In genomic region chr19:1312732-1313694, GRCh38 we compare ENCODE assay signal across 14 cellular contexts. TPM values are rescaled to one million over a fixed set of nuclear protein-coding genes. Genes with fewer than 3 reads are reported as not detected.
DNase-seq lines count a peak whose midpoint lies in the region; ATAC-seq, FAIRE-seq and TF ChIP-seq lines count a peak whose summit lies in the region.
"Had no signal": no experiment of that assay in that cellular context is flagged by ENCODE, and none has a peak within 500 bp of the region (broad histone marks: within the 10 kb centered on the region; RNA-seq: fewer than 3 reads in every experiment).

No MANE protein-coding gene starts in this region.

- no peak overlapping the region for H3K9ac ChIP-seq in keratinocyte (ENCODE audit: control insufficient read depth, extremely low read depth, insufficient read depth, low read length)

- no peaks in the 10 kb centered on the region for H3K9me3 ChIP-seq in keratinocyte (ENCODE audit: control insufficient read depth, low read depth, low read length)
- H3K9me3 ChIP-seq in gastrocnemius medialis, result no peaks in the 10 kb centered on the region
- H3K9me3 ChIP-seq: body of pancreas, heart right ventricle, suprapubic skin had no signal

- intact Hi-C loops in gastrocnemius medialis (cut with DNase I; ENCODE audit: low total_unique reads), result no loop called here

- no peaks in the 10 kb centered on the region for H3K36me3 ChIP-seq in keratinocyte (ENCODE audit: control insufficient read depth in 2 of 2, extremely low read depth in 1 of 2, insufficient read depth in 2 of 2, low read length in 2 of 2)
- H3K36me3 ChIP-seq in gastrocnemius medialis, result no peaks in the 10 kb centered on the region
- H3K36me3 ChIP-seq: heart right ventricle, suprapubic skin had no signal

- TF ChIP-seq POLR2A in gastrocnemius medialis (IDR thresholded peaks at IDR 0.05), result no peak

- H3K4me1 ChIP-seq in keratinocyte (ENCODE audit: control insufficient read depth, extremely low read depth, insufficient read depth, low read length) (peaks cover 18% of the 10 kb centered on the region), gastrocnemius medialis (no peaks in the 10 kb centered on the region)

- DNase-seq in AG08396 (ENCODE audit: low spot score) (peak; percentile 89), HPDE6-E6E7 (ENCODE audit: extremely low spot score) (peak; percentile 84), amniotic epithelial cell (ENCODE audit: low read depth) (peak; percentile 53), keratinocyte (ENCODE audit: low read depth, low spot score) (no peak), gastrocnemius medialis (no peak), NCI-H146 (lab: John Stamatoyannopoulos, UW) (no peak), NOMO-1 treated with DMSO at 0.1 percent for 48 hours (lab: John Stamatoyannopoulos, UW; ENCODE audit: unreplicated experiment) (no peak), GM19239 (ENCODE audit: insufficient read length, low spot score) (no peak)
- DNase-seq: activated CD8-positive, alpha-beta T cell treated with anti-CD3 and anti-CD28 coated beads for 36 hours; CD4-positive, alpha-beta memory T cell; heart right ventricle; NCI-H1930 had no signal

- peak overlapping the region; percentile 69 for H3K4me2 ChIP-seq in keratinocyte (ENCODE audit: control insufficient read depth, extremely low read depth, insufficient read depth, low read depth, low read length)

- no peaks in the 10 kb centered on the region for H3K9me1 ChIP-seq in keratinocyte (ENCODE audit: control insufficient read depth, extremely low read depth, insufficient read depth, low read length)

- no peaks in the 10 kb centered on the region for H4K20me1 ChIP-seq in keratinocyte (ENCODE audit: control insufficient read depth, extremely low read depth, insufficient read depth, low read length)

- FAIRE-seq in keratinocyte (lab: Jason Lieb, UNC) (peak; percentile 36), GM19239 (lab: Jason Lieb, UNC) (no peak)

- TF ChIP-seq CTCF in keratinocyte (optimal IDR thresholded peaks at IDR 0.05 in 1 of 3, IDR thresholded peaks at IDR 0.05 in 1 of 3, conservative IDR thresholded peaks at IDR 0.05 in 1 of 3; ENCODE audit: extremely low read depth in 1 of 3, insufficient read depth in 2 of 3, low read length in 3 of 3) (peak in 1 of 3 experiments; percentile 2), gastrocnemius medialis (IDR thresholded peaks at IDR 0.05 in 4 of 5, conservative IDR thresholded peaks at IDR 0.05 in 1 of 5) (no peak)

- ATAC-seq in gastrocnemius medialis, result no peak
- ATAC-seq: activated CD8-positive, alpha-beta T cell treated with anti-CD3 and anti-CD28 coated beads for 36 hours; body of pancreas; heart right ventricle had no signal

- H3K4me3 ChIP-seq in keratinocyte (ENCODE audit: control insufficient read depth in 2 of 3, extremely low read depth in 1 of 3, insufficient read depth in 2 of 3, low read depth in 1 of 3, low read length in 3 of 3) (no peak overlapping the region), gastrocnemius medialis (no peak overlapping the region)
- H3K4me3 ChIP-seq: body of pancreas, heart right ventricle, suprapubic skin had no signal

- H3K27me3 ChIP-seq in keratinocyte (ENCODE audit: control insufficient read depth, extremely low read depth, insufficient read depth, low read length) (peaks cover 21% of the 10 kb centered on the region), gastrocnemius medialis (peaks cover 32 to 42% (median 36%) of the 10 kb centered on the region in 3 donors)
- H3K27me3 ChIP-seq: body of pancreas had no signal

- H3K79me2 ChIP-seq in keratinocyte (ENCODE audit: control insufficient read depth, insufficient read depth, low read length), result no peaks in the 10 kb centered on the region

- H3K27ac ChIP-seq in keratinocyte (ENCODE audit: control insufficient read depth, insufficient read depth, low read length), result no peak overlapping the region
- H3K27ac ChIP-seq in gastrocnemius medialis, result no peak overlapping the region
- H3K27ac ChIP-seq: body of pancreas, heart right ventricle, suprapubic skin had no signal

- dilution Hi-C loops in keratinocyte (cut with MboI; ENCODE audit: extremely low pct_ligation_motif_present, low sequenced_read_pairs), result no loop called here

- no peak overlapping the region for H2AFZ ChIP-seq in keratinocyte (ENCODE audit: control insufficient read depth, low read length)

- in situ Hi-C loops in gastrocnemius medialis (cut with MboI; ENCODE audit: low sequenced_read_pairs in 4 of 4), result no loop called here

RNA-seq across cellular contexts. Expression of gene EFNA2, which starts 27.3 kb away (rescaled TPM):
- polyA plus RNA-seq in keratinocyte, result not detected in 3 replicates
- polyA plus RNA-seq in keratinocyte (2011; ENCODE audit: low read depth), result not detected
- polyA plus RNA-seq in keratinocyte (2011; cell fraction: cytosol; rRNA removed), result not detected in 2 replicates
- not detected in 2 replicates for polyA plus RNA-seq in keratinocyte (2011; cell fraction: nucleus; rRNA removed)
- polyA plus RNA-seq in keratinocyte (2012; ENCODE audit: low replicate concordance), result not detected in 2 replicates
- not detected in 3 replicates for polyA minus RNA-seq in keratinocyte
- polyA minus RNA-seq in keratinocyte (2011; cell fraction: cytosol; rRNA and poly(A)+ RNA removed), result not detected
- polyA minus RNA-seq in keratinocyte (2011; cell fraction: nucleus; rRNA and poly(A)+ RNA removed), result 0.53 TPM in 1 of 2 replicates, not detected in the other
- not detected for total RNA-seq in gastrocnemius medialis
- total RNA-seq: activated CD8-positive, alpha-beta T cell treated with anti-CD3 and anti-CD28 coated beads for 36 hours; body of pancreas; CD4-positive, alpha-beta memory T cell; suprapubic skin had no signal
- polyA plus RNA-seq: CD4-positive, alpha-beta memory T cell had no signal

RNA-seq across cellular contexts. Expression of gene FAM174C, which starts 37.7 kb away (rescaled TPM):
- 18.5 to 30.1 TPM (median 27.6 TPM) in 3 replicates for polyA plus RNA-seq in keratinocyte
- polyA plus RNA-seq in keratinocyte (2011; ENCODE audit: low read depth), result 16.5 TPM
- polyA plus RNA-seq in keratinocyte (2011; cell fraction: cytosol; rRNA removed), result 23.5 and 65.8 TPM in 2 replicates
- polyA plus RNA-seq in keratinocyte (2011; cell fraction: nucleus; rRNA removed), result 16.3 and 21.3 TPM in 2 replicates
- 45.3 and 60.9 TPM in 2 replicates for polyA plus RNA-seq in keratinocyte (2012; ENCODE audit: low replicate concordance)
- 7.1 to 15.1 TPM (median 8.0 TPM) in 3 replicates for polyA minus RNA-seq in keratinocyte
- 49.3 TPM for polyA minus RNA-seq in keratinocyte (2011; cell fraction: cytosol; rRNA and poly(A)+ RNA removed)
- polyA minus RNA-seq in keratinocyte (2011; cell fraction: nucleus; rRNA and poly(A)+ RNA removed), result 3.1 and 5.0 TPM in 2 replicates
- total RNA-seq in gastrocnemius medialis, result 10 to 100 TPM; 18.7 to 36.7 (median 28.7) TPM

RNA-seq across cellular contexts. Expression of gene CIRBP, which starts 43.9 kb away (rescaled TPM):
- polyA plus RNA-seq in keratinocyte, result 97.5 to 164 TPM (median 113 TPM) in 3 replicates
- 140 TPM for polyA plus RNA-seq in keratinocyte (2011; ENCODE audit: low read depth)
- polyA plus RNA-seq in keratinocyte (2011; cell fraction: cytosol; rRNA removed), result 57.4 and 107 TPM in 2 replicates
- polyA plus RNA-seq in keratinocyte (2011; cell fraction: nucleus; rRNA removed), result 226 and 247 TPM in 2 replicates
- polyA plus RNA-seq in keratinocyte (2012; ENCODE audit: low replicate concordance), result 130 and 149 TPM in 2 replicates
- 15.5 to 48.4 TPM (median 20.1 TPM) in 3 replicates for polyA minus RNA-seq in keratinocyte
- polyA minus RNA-seq in keratinocyte (2011; cell fraction: cytosol; rRNA and poly(A)+ RNA removed), result 122 TPM
- 28.2 and 42.2 TPM in 2 replicates for polyA minus RNA-seq in keratinocyte (2011; cell fraction: nucleus; rRNA and poly(A)+ RNA removed)
- total RNA-seq in gastrocnemius medialis, result 100 to 1,000 TPM; 274 to 578 (median 418) TPM

Comparison
In these comparisons a context has a peak if more than half of its experiments do, and no peak if none do; other contexts are left out.
1. DNase-seq: peak in AG08396 (single experiment), HPDE6-E6E7 (single experiment) and amniotic epithelial cell (single experiment); none in keratinocyte (single experiment), gastrocnemius medialis (0 of 2), NCI-H146 (single experiment), NOMO-1 treated with DMSO at 0.1 percent for 48 hours (single experiment) and GM19239 (single experiment).